14 cellular contexts compared by ENCODE assay signal in the genomic region with DNA sequence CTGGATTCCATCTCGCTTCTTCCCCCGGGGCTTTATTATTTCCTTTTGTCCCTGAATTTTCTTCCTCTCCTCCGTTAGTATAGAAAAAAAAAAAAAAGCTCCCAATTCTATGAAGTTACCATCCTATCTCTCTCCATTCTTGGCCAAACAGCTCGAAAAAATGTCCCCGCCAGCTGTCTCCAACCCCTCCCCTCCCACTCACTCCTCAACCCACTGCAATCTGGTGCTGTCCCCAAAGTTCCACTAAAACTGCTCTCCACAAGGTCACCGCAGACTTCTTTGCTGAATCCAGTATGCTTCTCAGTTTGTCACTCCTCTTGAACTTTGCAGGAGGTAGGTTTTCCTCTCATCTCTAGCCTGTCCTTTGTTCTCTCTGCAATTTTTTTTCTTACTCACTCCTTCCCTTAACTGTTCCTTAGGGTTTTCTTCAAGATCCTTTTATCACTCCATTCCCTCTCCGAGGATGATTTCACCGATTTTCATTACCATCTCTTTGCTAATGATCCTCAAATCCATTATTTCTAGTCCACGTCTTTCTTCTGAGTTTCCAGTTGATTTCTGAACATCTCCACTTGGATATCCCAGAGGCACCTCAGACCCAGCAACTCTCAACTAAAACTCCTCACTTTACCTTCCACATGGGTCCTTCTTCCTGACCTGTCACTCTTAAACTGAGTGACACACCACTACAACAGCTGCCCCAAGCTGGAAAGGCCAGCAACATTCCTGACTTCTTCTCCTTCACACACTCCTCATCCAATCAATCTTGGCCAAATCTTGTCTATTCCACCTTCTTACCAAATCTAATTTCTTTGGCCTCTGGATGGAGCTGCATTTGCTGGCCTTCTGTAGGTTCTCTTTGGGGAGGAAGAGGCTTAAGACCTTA. TPM values are rescaled to one million over a fixed set of nuclear protein-coding genes. Genes with fewer than 3 reads are reported as not detected.
DNase-seq lines count a peak whose midpoint lies in the region; ATAC-seq lines count a peak whose summit lies in the region.
"Had no signal": no experiment of that assay in that cellular context is flagged by ENCODE, and none has a peak within 500 bp of the region (broad histone marks: within the 10 kb centered on the region; RNA-seq: fewer than 3 reads in every experiment).

No MANE protein-coding gene starts in this region.

- DNase-seq in activated naive CD4-positive, alpha-beta T cell treated with anti-CD3 and anti-CD28 coated beads for 36 hours = no peak
- DNase-seq in activated naive CD4-positive, alpha-beta T cell treated with Interleukin-2 at 50 U/mL for 16 hours = no peak
- DNase-seq in activated CD4-positive, alpha-beta memory T cell treated with anti-CD3 and anti-CD28 coated beads, Interleukin-2, amount 10 ng/mL, durations not matched to agents 7 days and 5 days = no peak
- DNase-seq in memory B cell (ENCODE audit: low spot score in 2 of 2) = no peak
- no peak for DNase-seq in RPMI8226
- DNase-seq in Right ventricle myocardium superior = no peak
- DNase-seq: left colon; NCI-H2107; OCI-M1; stimulated activated CD4-positive, alpha-beta T cell treated with anti-CD3 and anti-CD28 coated beads, Interleukin-4, amount 100 ng/mL, for 24 hours; T1000 had no signal

- no peak overlapping the region for H3K9ac ChIP-seq in stomach smooth muscle (ENCODE audit: low read length in 2 of 2)

- H3K4me1 Mint-ChIP-seq in activated naive CD4-positive, alpha-beta T cell treated with anti-CD3 and anti-CD28 coated beads for 36 hours (ENCODE audit: low read depth) = peaks cover 38% of the 10 kb centered on the region
- peaks cover 43% of the 10 kb centered on the region for H3K4me1 Mint-ChIP-seq in activated CD4-positive, alpha-beta memory T cell treated with anti-CD3 and anti-CD28 coated beads, Interleukin-2, amount 10 ng/mL, durations not matched to agents 7 days and 5 days
- H3K4me1 Mint-ChIP-seq in memory B cell = peaks cover 20% of the 10 kb centered on the region

- peaks cover 17% of the 10 kb centered on the region for H3K4me1 ChIP-seq in stomach smooth muscle (ENCODE audit: control insufficient read depth, insufficient read depth, low read length)
- H3K4me1 ChIP-seq: prostate gland had no signal

- CTCF ChIA-PET in activated naive CD4-positive, alpha-beta T cell treated with anti-CD3 and anti-CD28 coated beads for 36 hours (lab: Charles Lee) = interaction anchor here (0.5 to 1.6 kb wide), 6 partner anchors 10 to 73 kb away, joined by 3 to 12 read pairs (median 4); no protein-coding TSS in a partner anchor
- CTCF ChIA-PET in activated CD4-positive, alpha-beta memory T cell treated with anti-CD3 and anti-CD28 coated beads, Interleukin-2, amount 10 ng/mL, durations not matched to agents 7 days and 5 days (lab: Charles Lee) = interaction anchor here (0.9 to 2.8 kb wide), 6 partner anchors 7 to 105 kb away, joined by 3 to 13 read pairs (median 6); partner anchors contain the start of genes NT5C and SLC25A19

- peak overlapping the region; percentile 97 for H3K27ac Mint-ChIP-seq in activated naive CD4-positive, alpha-beta T cell treated with anti-CD3 and anti-CD28 coated beads for 36 hours
- peak overlapping the region; percentile 99 for H3K27ac Mint-ChIP-seq in activated CD4-positive, alpha-beta memory T cell treated with anti-CD3 and anti-CD28 coated beads, Interleukin-2, amount 10 ng/mL, durations not matched to agents 7 days and 5 days
- peak overlapping the region; percentile 95 for H3K27ac Mint-ChIP-seq in memory B cell

- no peaks in the 10 kb centered on the region for H3K9me3 Mint-ChIP-seq in activated naive CD4-positive, alpha-beta T cell treated with anti-CD3 and anti-CD28 coated beads for 36 hours
- no peaks in the 10 kb centered on the region for H3K9me3 Mint-ChIP-seq in activated CD4-positive, alpha-beta memory T cell treated with anti-CD3 and anti-CD28 coated beads, Interleukin-2, amount 10 ng/mL, durations not matched to agents 7 days and 5 days
- H3K9me3 Mint-ChIP-seq in memory B cell = peaks cover 3% of the 10 kb centered on the region

- ATAC-seq in memory B cell (ENCODE audit: low read depth) (no peak), GM21390 (IDR thresholded peaks at IDR 0.05; ENCODE audit: unreplicated experiment) (no peak), Right ventricle myocardium superior (ENCODE audit: poor library complexity) (no peak)
- ATAC-seq: left colon had no signal

- no peaks in the 10 kb centered on the region for H3K36me3 ChIP-seq in stomach smooth muscle (ENCODE audit: control insufficient read depth in 2 of 2, insufficient read depth in 2 of 2, low read length in 2 of 2)
- H3K36me3 ChIP-seq: prostate gland had no signal

- H3K27ac ChIP-seq in stomach smooth muscle (ENCODE audit: low read length) = peak overlapping the region; percentile 94

- no peaks in the 10 kb centered on the region for H3K27me3 ChIP-seq in stomach smooth muscle (ENCODE audit: control insufficient read depth in 1 of 2, insufficient read depth in 2 of 2, low read length in 2 of 2)

- peaks cover 19% of the 10 kb centered on the region for H3K36me3 Mint-ChIP-seq in activated naive CD4-positive, alpha-beta T cell treated with anti-CD3 and anti-CD28 coated beads for 36 hours (ENCODE audit: low read depth)
- H3K36me3 Mint-ChIP-seq in activated CD4-positive, alpha-beta memory T cell treated with anti-CD3 and anti-CD28 coated beads, Interleukin-2, amount 10 ng/mL, durations not matched to agents 7 days and 5 days (ENCODE audit: low read depth) = peaks cover 23% of the 10 kb centered on the region
- H3K36me3 Mint-ChIP-seq in memory B cell = peaks cover 4% of the 10 kb centered on the region

- no peak overlapping the region for H3K4me3 ChIP-seq in stomach smooth muscle (ENCODE audit: low read length in 2 of 2)

- POLR2A ChIA-PET in activated CD4-positive, alpha-beta memory T cell treated with anti-CD3 and anti-CD28 coated beads, Interleukin-2, amount 10 ng/mL, durations not matched to agents 7 days and 5 days (lab: Charles Lee) = interaction anchor here (1.0 to 2.9 kb wide), 16 partner anchors 10 to 221 kb away, joined by 3 to 23 read pairs (median 5); partner anchors contain the start of genes ARMC7, GRB2, JPT1 and MIF4GD

- H3K27me3 Mint-ChIP-seq in activated naive CD4-positive, alpha-beta T cell treated with anti-CD3 and anti-CD28 coated beads for 36 hours (ENCODE audit: low read depth) = no peaks in the 10 kb centered on the region
- no peaks in the 10 kb centered on the region for H3K27me3 Mint-ChIP-seq in activated CD4-positive, alpha-beta memory T cell treated with anti-CD3 and anti-CD28 coated beads, Interleukin-2, amount 10 ng/mL, durations not matched to agents 7 days and 5 days
- no peaks in the 10 kb centered on the region for H3K27me3 Mint-ChIP-seq in memory B cell

- intact Hi-C loops in activated naive CD4-positive, alpha-beta T cell treated with anti-CD3 and anti-CD28 coated beads for 36 hours (cut with micrococcal nuclease) = loop anchor here (1.0 to 10.0 kb wide), 10 partner anchors 17 to 601 kb away; partner anchors contain the start of genes ATP5PD, GGA3, JPT1 and KCTD2
- intact Hi-C loops in Right ventricle myocardium superior (cut with DNase I) = no loop called here

- peak overlapping the region; percentile 81 for H3K4me3 Mint-ChIP-seq in activated naive CD4-positive, alpha-beta T cell treated with anti-CD3 and anti-CD28 coated beads for 36 hours
- H3K4me3 Mint-ChIP-seq in activated CD4-positive, alpha-beta memory T cell treated with anti-CD3 and anti-CD28 coated beads, Interleukin-2, amount 10 ng/mL, durations not matched to agents 7 days and 5 days = peak overlapping the region; percentile 74
- H3K4me3 Mint-ChIP-seq in memory B cell = peak overlapping the region; percentile 83

- no peaks in the 10 kb centered on the region for H3K9me3 ChIP-seq in stomach smooth muscle (ENCODE audit: control insufficient read depth in 2 of 2, low read length in 2 of 2)
- H3K9me3 ChIP-seq: prostate gland had no signal

RNA-seq across cellular contexts. Expression of gene SUMO2, which starts 1.5 kb away (rescaled TPM):
- 100 to 1,000 TPM; 633 to 688 TPM for total RNA-seq in activated naive CD4-positive, alpha-beta T cell treated with anti-CD3 and anti-CD28 coated beads for 36 hours
- total RNA-seq in activated CD4-positive, alpha-beta memory T cell treated with anti-CD3 and anti-CD28 coated beads, Interleukin-2, amount 10 ng/mL, durations not matched to agents 7 days and 5 days = 100 to 1,000 TPM; 548 to 559 TPM
- total RNA-seq in Right ventricle myocardium superior = 200 TPM

RNA-seq across cellular contexts. Expression of gene NUP85, which starts 21.2 kb away (rescaled TPM):
- total RNA-seq in activated naive CD4-positive, alpha-beta T cell treated with anti-CD3 and anti-CD28 coated beads for 36 hours = 100 to 1,000 TPM; 112 to 116 TPM
- total RNA-seq in activated CD4-positive, alpha-beta memory T cell treated with anti-CD3 and anti-CD28 coated beads, Interleukin-2, amount 10 ng/mL, durations not matched to agents 7 days and 5 days = 100 to 1,000 TPM; 109 to 116 TPM
- 25.2 TPM for total RNA-seq in Right ventricle myocardium superior

RNA-seq across cellular contexts. Expression of gene JPT1, which starts 29.9 kb away (rescaled TPM):
- 100 to 1,000 TPM; 242 to 258 TPM for total RNA-seq in activated naive CD4-positive, alpha-beta T cell treated with anti-CD3 and anti-CD28 coated beads for 36 hours
- total RNA-seq in activated CD4-positive, alpha-beta memory T cell treated with anti-CD3 and anti-CD28 coated beads, Interleukin-2, amount 10 ng/mL, durations not matched to agents 7 days and 5 days = 100 to 1,000 TPM; 305 to 329 TPM
- total RNA-seq in Right ventricle myocardium superior = 15.0 TPM

RNA-seq across cellular contexts. Expression of gene NT5C, which starts 52.7 kb away (rescaled TPM):
- total RNA-seq in activated naive CD4-positive, alpha-beta T cell treated with anti-CD3 and anti-CD28 coated beads for 36 hours = 10 to 100 TPM; 49.7 to 55.2 TPM
- 10 to 100 TPM; 68.2 to 69.4 TPM for total RNA-seq in activated CD4-positive, alpha-beta memory T cell treated with anti-CD3 and anti-CD28 coated beads, Interleukin-2, amount 10 ng/mL, durations not matched to agents 7 days and 5 days
- 24.6 TPM for total RNA-seq in Right ventricle myocardium superior

Comparison
In these comparisons a context has a peak if more than half of its experiments do, and no peak if none do; other contexts are left out.
1. RNA of gene JPT1, which starts 29.9 kb away (total RNA-seq): 305 to 329 TPM in activated CD4-positive, alpha-beta memory T cell treated with anti-CD3 and anti-CD28 coated beads, Interleukin-2, amount 10 ng/mL, durations not matched to agents 7 days and 5 days and 242 to 258 TPM in activated naive CD4-positive, alpha-beta T cell treated with anti-CD3 and anti-CD28 coated beads for 36 hours; 15.0 TPM in Right ventricle myocardium superior (single experiment); every median in the first group is over 10 times any median in the second.
2. Peak in every context shown above with its lines, with median percentiles within 50 percentile points of each other: H3K27ac Mint-ChIP-seq and H3K4me3 Mint-ChIP-seq.